ENCODE assay signal across 1 cellular context in genomic region chr12:11730299-11731041, GRCh38.
TF ChIP-seq lines count a peak whose summit lies in the region.

No MANE protein-coding gene starts in this region.

TF ChIP-seq in WTC11, 78 proteins besides CTCF, POLR2A, EP300 and RAD21 (continued from another document):
- TF ChIP-seq PRDM15 (CRISPR knock-in tag; IDR thresholded peaks at IDR 0.05) (no peak), ZNF416 (CRISPR knock-in tag; IDR thresholded peaks at IDR 0.05) (no peak), TP53 (CRISPR knock-in tag; IDR thresholded peaks at IDR 0.05) (no peak), USF2 (CRISPR knock-in tag; IDR thresholded peaks at IDR 0.05) (no peak), SMAD4 (CRISPR knock-in tag; IDR thresholded peaks at IDR 0.05) (no peak), GABPB1 (CRISPR knock-in tag; IDR thresholded peaks at IDR 0.05) (no peak), JAZF1 (CRISPR knock-in tag; IDR thresholded peaks at IDR 0.05) (no peak), PRRX2 (CRISPR knock-in tag; IDR thresholded peaks at IDR 0.05) (no peak), GTF2I (CRISPR knock-in tag; conservative IDR thresholded peaks at IDR 0.05) (no peak), ZNF121 (CRISPR knock-in tag; IDR thresholded peaks at IDR 0.05) (no peak), ZNF425 (CRISPR knock-in tag; conservative IDR thresholded peaks at IDR 0.05) (no peak), IRF2 (CRISPR knock-in tag; IDR thresholded peaks at IDR 0.05; ENCODE audit: borderline replicate concordance, low read depth) (no peak), NFATC4 (CRISPR knock-in tag; IDR thresholded peaks at IDR 0.05) (no peak), ATF6 (CRISPR knock-in tag; IDR thresholded peaks at IDR 0.05) (no peak)
